Comparison of ENCODE assay signal across 3 cellular contexts in genomic region chr5:36555035-36555434, GRCh38. TPM values are rescaled to one million over a fixed set of nuclear protein-coding genes. Genes with fewer than 3 reads are reported as not detected.
"Had no signal": no experiment of that assay in that cellular context is flagged by ENCODE, and none has a peak within 500 bp of the region (broad histone marks: within the 10 kb centered on the region; RNA-seq: fewer than 3 reads in every experiment).

No MANE protein-coding gene starts in this region.

RNA-seq across cellular contexts. Expression of gene SLC1A3, which starts 51.4 kb away (rescaled TPM):
- total RNA-seq: naive thymus-derived CD8-positive, alpha-beta T cell; pulmonary artery endothelial cell had no signal
- polyA plus RNA-seq: naive thymus-derived CD4-positive, alpha-beta T cell; naive thymus-derived CD8-positive, alpha-beta T cell had no signal
